In genomic region chr16:82187829-82188228, GRCh38 we compare ENCODE assay signal across 21 cellular contexts. TPM values are rescaled to one million over a fixed set of nuclear protein-coding genes. Genes with fewer than 3 reads are reported as not detected.
DNase-seq lines count a peak whose midpoint lies in the region; ATAC-seq lines count a peak whose summit lies in the region.
"Had no signal": no experiment of that assay in that cellular context is flagged by ENCODE, and none has a peak within 500 bp of the region (broad histone marks: within the 10 kb centered on the region; RNA-seq: fewer than 3 reads in every experiment).

No MANE protein-coding gene starts in this region.

- peaks cover 4% of the 10 kb centered on the region for H3K36me3 Mint-ChIP-seq in T-helper 2 cell treated with Interferon-gamma antibody and Interleukin-4, amounts not matched to agents 5 μg/mL and 100 μg/mL, for 36 hours (ENCODE audit: low read depth)
- H3K36me3 Mint-ChIP-seq: memory B cell had no signal

- no peak overlapping the region for H3K4me3 Mint-ChIP-seq in T-helper 2 cell treated with Interferon-gamma antibody and Interleukin-4, amounts not matched to agents 5 μg/mL and 100 μg/mL, for 36 hours
- H3K4me3 Mint-ChIP-seq: CD4-positive, alpha-beta T cell; dendritic cell treated with granulocyte-macrophage colony-stimulating factor and Interleukin-4, amounts not matched to agents 40 ng/mL and 50 ng/mL, for 4 days; memory B cell had no signal

- peaks cover 4% of the 10 kb centered on the region for H3K9me3 Mint-ChIP-seq in T-helper 2 cell treated with Interferon-gamma antibody and Interleukin-4, amounts not matched to agents 5 μg/mL and 100 μg/mL, for 36 hours
- H3K9me3 Mint-ChIP-seq: CD4-positive, alpha-beta T cell; dendritic cell treated with granulocyte-macrophage colony-stimulating factor and Interleukin-4, amounts not matched to agents 40 ng/mL and 50 ng/mL, for 4 days; memory B cell had no signal

- no peaks in the 10 kb centered on the region for H3K36me3 ChIP-seq in H7 (replicated peaks; ENCODE audit: control insufficient read depth, insufficient read depth, low read length)
- H3K36me3 ChIP-seq: WERI-Rb-1 had no signal

- peak; percentile 70 for ATAC-seq in HG02610 (IDR thresholded peaks at IDR 0.05; ENCODE audit: unreplicated experiment)
- peak; percentile 53 for ATAC-seq in stimulated activated naive CD8-positive, alpha-beta T cell treated with anti-CD3 and anti-CD28 coated beads, Interleukin-15, Interleukin-2, amounts not matched to agents 100 U/mL and 50 U/mL, for 24 hours

- peaks cover 15% of the 10 kb centered on the region for H3K27me3 Mint-ChIP-seq in T-helper 2 cell treated with Interferon-gamma antibody and Interleukin-4, amounts not matched to agents 5 μg/mL and 100 μg/mL, for 36 hours (ENCODE audit: low read depth)
- H3K27me3 Mint-ChIP-seq: dendritic cell treated with granulocyte-macrophage colony-stimulating factor and Interleukin-4, amounts not matched to agents 40 ng/mL and 50 ng/mL, for 4 days had no signal

- no peaks in the 10 kb centered on the region for H3K27me3 ChIP-seq in H7 (ENCODE audit: control insufficient read depth, insufficient read depth, low read length)

- no peak overlapping the region for H3K27ac Mint-ChIP-seq in T-helper 2 cell treated with Interferon-gamma antibody and Interleukin-4, amounts not matched to agents 5 μg/mL and 100 μg/mL, for 36 hours
- H3K27ac Mint-ChIP-seq: CD4-positive, alpha-beta T cell; dendritic cell treated with granulocyte-macrophage colony-stimulating factor and Interleukin-4, amounts not matched to agents 40 ng/mL and 50 ng/mL, for 4 days; memory B cell had no signal

- H3K4me3 ChIP-seq in H7 (ENCODE audit: insufficient read depth, low read depth, low read length): no peak overlapping the region

- DNase-seq in stimulated activated CD4-positive, alpha-beta T cell treated with anti-CD3 and anti-CD28 coated beads, Interleukin-1b, Interleukin-23, amount 100 ng/mL, for 48 hours: peak; percentile 8
- DNase-seq in stimulated activated CD4-positive, alpha-beta T cell treated with anti-CD3 and anti-CD28 coated beads, Interleukin-12 subunit alpha, Interleukin-12 subunit beta, amount 100 ng/mL, for 4 hours: no peak
- DNase-seq in T-helper 2 cell treated with Interferon-gamma antibody and Interleukin-4, amounts not matched to agents 5 μg/mL and 100 μg/mL, for 36 hours (ENCODE audit: low spot score): peak; percentile 26
- DNase-seq in stimulated activated naive CD8-positive, alpha-beta T cell treated with anti-CD3 and anti-CD28 coated beads, Interleukin-15, Interleukin-2, amounts not matched to agents 100 U/mL and 50 U/mL, for 24 hours: no peak
- DNase-seq in AG20443 (ENCODE audit: low spot score) (no peak), H7 (no peak), cerebellum (ENCODE audit: low spot score) (no peak)
- DNase-seq: activated effector memory CD4-positive, alpha-beta T cell treated with anti-CD3 and anti-CD28 coated beads, Interleukin-2, amount 50 U/mL, for 16 hours; amniotic stem cell; CD4-positive, alpha-beta T cell; GOT3; kidney glomerular epithelial cell; NCI-H1436 treated with DMSO at 0.1 percent for 48 hours; NCI-H524; SK-N-SH; stimulated activated CD4-positive, alpha-beta T cell treated with anti-CD3 and anti-CD28 coated beads, Interleukin-4, amount 100 ng/mL, for 1 hour; trophoblast cell; WERI-Rb-1 had no signal

- peaks cover 19% of the 10 kb centered on the region for H3K4me1 Mint-ChIP-seq in T-helper 2 cell treated with Interferon-gamma antibody and Interleukin-4, amounts not matched to agents 5 μg/mL and 100 μg/mL, for 36 hours (ENCODE audit: low read depth)

RNA-seq across cellular contexts. Expression of gene MPHOSPH6, which starts 17.8 kb away (rescaled TPM):
- total RNA-seq in H7 (2014; rRNA removed; shearing (Covaris generic)): 10.3 and 18.4 TPM in 2 replicates
- total RNA-seq in cerebellum: 62.5 TPM

Comparison
In these comparisons a context has a peak if more than half of its experiments do, and no peak if none do; other contexts are left out.
1. DNase-seq: peak in stimulated activated CD4-positive, alpha-beta T cell treated with anti-CD3 and anti-CD28 coated beads, Interleukin-1b, Interleukin-23, amount 100 ng/mL, for 48 hours (single experiment) and T-helper 2 cell treated with Interferon-gamma antibody and Interleukin-4, amounts not matched to agents 5 μg/mL and 100 μg/mL, for 36 hours (single experiment); none in stimulated activated CD4-positive, alpha-beta T cell treated with anti-CD3 and anti-CD28 coated beads, Interleukin-12 subunit alpha, Interleukin-12 subunit beta, amount 100 ng/mL, for 4 hours (single experiment), stimulated activated naive CD8-positive, alpha-beta T cell treated with anti-CD3 and anti-CD28 coated beads, Interleukin-15, Interleukin-2, amounts not matched to agents 100 U/mL and 50 U/mL, for 24 hours (single experiment), AG20443 (single experiment), H7 (single experiment) and cerebellum (single experiment).